In genomic region chr10:15347205-15347604, GRCh38 we compare ENCODE assay signal across 16 cellular contexts.
"Had no signal": no experiment of that assay in that cellular context is flagged by ENCODE, and none has a peak within 500 bp of the region (broad histone marks: within the 10 kb centered on the region; RNA-seq: fewer than 3 reads in every experiment).

No MANE protein-coding gene starts in this region.

- H3K4me3 ChIP-seq: lung, right atrium auricular region, sigmoid colon, skin epidermis, suprapubic skin, tibial artery had no signal

- H3K9me3 ChIP-seq: heart left ventricle, neutrophil, right atrium auricular region, sigmoid colon, suprapubic skin, tibial artery had no signal

- H3K27me3 ChIP-seq: heart left ventricle, right atrium auricular region, sigmoid colon, suprapubic skin, tibial artery had no signal

- H3K27ac ChIP-seq: coronary artery, neutrophil, skin epidermis, suprapubic skin, tibial artery had no signal

- DNase-seq: cerebellar nuclear complex; effector CD8-positive, alpha-beta T cell; foreskin melanocyte; heart left ventricle; mesenchymal stem cell; naive thymus-derived CD8-positive, alpha-beta T cell; sigmoid colon; stimulated activated CD4-positive, alpha-beta T cell treated with anti-CD3 and anti-CD28 coated beads, Interleukin-2, amount 100 ng/mL, for 48 hours; stimulated activated naive CD4-positive, alpha-beta T cell treated with Interleukin-2 at 50 U/mL for 16 hours had no signal

- H3K27ac Mint-ChIP-seq: naive thymus-derived CD8-positive, alpha-beta T cell had no signal

- H3K4me3 Mint-ChIP-seq: naive thymus-derived CD8-positive, alpha-beta T cell had no signal

- H3K36me3 ChIP-seq: heart left ventricle, neutrophil, right atrium auricular region, sigmoid colon, suprapubic skin, tibial artery had no signal
